Comparison of ENCODE assay signal across 2 cellular contexts in the genomic region with DNA sequence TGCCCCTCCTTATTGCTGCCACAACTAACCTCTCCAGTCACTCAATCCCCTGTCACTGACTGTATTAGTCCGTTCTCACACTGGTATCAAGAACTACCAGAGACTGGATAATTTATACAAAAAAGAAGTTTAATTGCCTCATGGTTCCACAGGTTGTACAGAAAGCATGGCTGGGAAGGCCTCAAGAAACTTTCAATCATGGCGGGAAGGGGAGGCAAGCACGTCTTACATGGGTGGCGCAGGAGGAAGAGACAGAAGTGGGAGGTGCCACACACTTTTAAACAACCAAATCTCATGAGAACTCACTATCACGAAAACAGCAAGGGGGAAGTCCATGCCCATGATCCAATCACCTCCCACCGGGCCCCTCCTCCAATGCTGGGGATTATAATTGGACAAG.
TF ChIP-seq lines count a peak whose summit lies in the region.

No MANE protein-coding gene starts in this region.

TF ChIP-seq in IMR-90, 13 proteins besides CTCF, POLR2A, EP300 and RAD21:
- TF ChIP-seq, protein P1, sequence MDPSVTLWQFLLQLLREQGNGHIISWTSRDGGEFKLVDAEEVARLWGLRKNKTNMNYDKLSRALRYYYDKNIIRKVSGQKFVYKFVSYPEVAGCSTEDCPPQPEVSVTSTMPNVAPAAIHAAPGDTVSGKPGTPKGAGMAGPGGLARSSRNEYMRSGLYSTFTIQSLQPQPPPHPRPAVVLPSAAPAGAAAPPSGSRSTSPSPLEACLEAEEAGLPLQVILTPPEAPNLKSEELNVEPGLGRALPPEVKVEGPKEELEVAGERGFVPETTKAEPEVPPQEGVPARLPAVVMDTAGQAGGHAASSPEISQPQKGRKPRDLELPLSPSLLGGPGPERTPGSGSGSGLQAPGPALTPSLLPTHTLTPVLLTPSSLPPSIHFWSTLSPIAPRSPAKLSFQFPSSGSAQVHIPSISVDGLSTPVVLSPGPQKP (IDR thresholded peaks at IDR 0.05; ENCODE audit: borderline replicate concordance, low read depth, low read length), result no peak
- TF ChIP-seq MAZ (IDR thresholded peaks at IDR 0.05; ENCODE audit: borderline replicate concordance, low read depth, low read length) (no peak), FOS (IDR thresholded peaks at IDR 0.05; ENCODE audit: low read depth, low read length) (no peak), CEBPB (IDR thresholded peaks at IDR 0.05; ENCODE audit: low read depth, low read length) (no peak), CHD1 (IDR thresholded peaks at IDR 0.05; ENCODE audit: low read depth, low read length) (no peak), MAFK (IDR thresholded peaks at IDR 0.05; ENCODE audit: low read depth, low read length) (no peak), MXI1 (IDR thresholded peaks at IDR 0.05; ENCODE audit: borderline replicate concordance, low read depth, low read length) (no peak), RCOR1 (IDR thresholded peaks at IDR 0.05; ENCODE audit: insufficient replicate concordance, low read length) (no peak), BHLHE40 (IDR thresholded peaks at IDR 0.05; ENCODE audit: low read depth, low read length) (no peak), RFX5 (IDR thresholded peaks at IDR 0.05; ENCODE audit: low read depth, low read length) (no peak), NFE2L2 (IDR thresholded peaks at IDR 0.05; ENCODE audit: low read depth, low read length) (no peak), SMC3 (IDR thresholded peaks at IDR 0.05; ENCODE audit: low read depth, low read length) (no peak)
- TF ChIP-seq, protein P2, sequence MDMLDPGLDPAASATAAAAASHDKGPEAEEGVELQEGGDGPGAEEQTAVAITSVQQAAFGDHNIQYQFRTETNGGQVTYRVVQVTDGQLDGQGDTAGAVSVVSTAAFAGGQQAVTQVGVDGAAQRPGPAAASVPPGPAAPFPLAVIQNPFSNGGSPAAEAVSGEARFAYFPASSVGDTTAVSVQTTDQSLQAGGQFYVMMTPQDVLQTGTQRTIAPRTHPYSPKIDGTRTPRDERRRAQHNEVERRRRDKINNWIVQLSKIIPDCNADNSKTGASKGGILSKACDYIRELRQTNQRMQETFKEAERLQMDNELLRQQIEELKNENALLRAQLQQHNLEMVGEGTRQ (IDR thresholded peaks at IDR 0.05; ENCODE audit: low read depth, low read length), result no peak
TF ChIP-seq in IMR-90: peak in this region for 0.

TF ChIP-seq in H1, 55 proteins besides CTCF, POLR2A, EP300 and RAD21:
- TF ChIP-seq NANOG (IDR thresholded peaks at IDR 0.05; ENCODE audit: insufficient read depth, low read depth, low read length, poor library complexity, severe bottlenecking) (no peak), RBBP5 (IDR thresholded peaks at IDR 0.05; ENCODE audit: borderline replicate concordance, low read depth, low read length) (no peak), BRCA1 (IDR thresholded peaks at IDR 0.05; ENCODE audit: low read depth, low read length) (no peak), ZNF274 (IDR thresholded peaks at IDR 0.05; ENCODE audit: borderline replicate concordance, extremely low read depth, low read length) (no peak), CBX8 (IDR thresholded peaks at IDR 0.05; ENCODE audit: borderline replicate concordance, low read depth, low read length) (no peak), TCF12 (IDR thresholded peaks at IDR 0.05; ENCODE audit: low read depth, low read length) (no peak), MAX (IDR thresholded peaks at IDR 0.05) (0 out of 2 replicates have a peak, but pooled peaks have one; percentile 14), TBP (IDR thresholded peaks at IDR 0.05; ENCODE audit: low read depth, low read length) (no peak), SP2 (IDR thresholded peaks at IDR 0.05; ENCODE audit: low read length) (no peak), E2F6 (IDR thresholded peaks at IDR 0.05) (peak; percentile 76)
- TF ChIP-seq, protein P2 (IDR thresholded peaks at IDR 0.05; ENCODE audit: low read length), result no peak
